Comparison of ENCODE assay signal across 8 cellular contexts in the genomic region with DNA sequence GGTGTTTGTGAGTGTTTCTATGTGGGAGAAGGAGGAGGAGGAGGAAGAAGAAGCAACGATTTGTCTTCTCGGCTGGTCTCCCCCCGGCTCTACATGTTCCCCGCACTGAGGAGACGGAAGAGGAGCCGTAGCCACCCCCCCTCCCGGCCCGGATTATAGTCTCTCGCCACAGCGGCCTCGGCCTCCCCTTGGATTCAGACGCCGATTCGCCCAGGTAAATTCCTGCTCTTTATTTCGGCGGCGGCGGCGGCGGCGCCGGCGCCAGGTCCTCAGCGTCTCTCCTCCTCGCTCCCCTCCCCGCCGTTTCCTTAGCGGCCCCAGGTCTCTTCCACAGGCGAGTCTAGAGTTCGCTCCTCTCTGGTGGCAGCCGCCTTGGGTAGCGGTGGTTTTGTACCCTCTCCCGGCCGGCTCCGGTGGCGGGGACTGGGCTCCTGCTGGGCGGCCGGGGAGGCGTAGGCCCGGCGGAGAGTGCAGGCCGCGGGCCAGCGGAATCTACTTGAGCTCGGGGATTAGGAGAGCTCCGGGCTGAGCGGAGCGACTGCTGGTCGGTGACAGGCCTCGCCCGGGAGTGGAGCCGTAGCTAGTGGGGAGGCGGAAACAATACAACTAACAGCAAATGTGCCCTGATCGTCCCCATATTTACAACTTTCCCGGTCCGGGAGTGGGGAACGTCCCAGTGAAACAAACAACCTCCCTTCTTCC. TPM values are rescaled to one million over a fixed set of nuclear protein-coding genes. Genes with fewer than 3 reads are reported as not detected.
DNase-seq lines count a peak whose midpoint lies in the region; ATAC-seq and TF ChIP-seq lines count a peak whose summit lies in the region.

No MANE protein-coding gene starts in this region.

- no peak for TF ChIP-seq EP300 in Ishikawa (IDR thresholded peaks at IDR 0.05; ENCODE audit: borderline replicate concordance)

- DNase-seq in CD14-positive monocyte (ENCODE audit: low spot score) (peak; percentile 51), RKO (ENCODE audit: low spot score) (peak; percentile 67), glomerular visceral epithelial cell (ENCODE audit: extremely low spot score) (peak; percentile 46), omental fat pad (ENCODE audit: low spot score) (no peak), thoracic aorta (ENCODE audit: low spot score) (no peak)
- peak; percentile 55 for DNase-seq in activated naive CD4-positive, alpha-beta T cell treated with anti-CD3 and anti-CD28 coated beads for 36 hours

- intact Hi-C loops in CD14-positive monocyte (cut with micrococcal nuclease): loop anchor here in 1 of 2 donors (5.0 kb wide), 2 partner anchors 65 to 140 kb away; no protein-coding TSS in a partner anchor
- intact Hi-C loops in activated naive CD4-positive, alpha-beta T cell treated with anti-CD3 and anti-CD28 coated beads for 36 hours (cut with micrococcal nuclease): loop anchor here (1.0 to 10.0 kb wide), 11 partner anchors 50 to 1960 kb away; a partner anchor contains a TSS

- TF ChIP-seq RAD21 in Ishikawa (IDR thresholded peaks at IDR 0.05; ENCODE audit: low read depth): no peak

- H3K27ac Mint-ChIP-seq in CD14-positive monocyte: peak overlapping the region; percentile 96 to 98 (median 98)
- peak overlapping the region; percentile 96 for H3K27ac Mint-ChIP-seq in activated naive CD4-positive, alpha-beta T cell treated with anti-CD3 and anti-CD28 coated beads for 36 hours

- H3K4me1 ChIP-seq in thoracic aorta (ENCODE audit: control insufficient read depth in 1 of 2, low read depth in 2 of 2): peaks cover 28 to 53% of the 10 kb centered on the region in 2 donors

- peaks cover 58% of the 10 kb centered on the region for H3K4me1 Mint-ChIP-seq in CD14-positive monocyte
- H3K4me1 Mint-ChIP-seq in activated naive CD4-positive, alpha-beta T cell treated with anti-CD3 and anti-CD28 coated beads for 36 hours (ENCODE audit: low read depth): peaks cover 32% of the 10 kb centered on the region

- ATAC-seq in GM21423 (IDR thresholded peaks at IDR 0.05; ENCODE audit: unreplicated experiment): peak; percentile 16
- ATAC-seq in omental fat pad (ENCODE audit: low FRiP score): peak; percentile 55
- ATAC-seq in thoracic aorta (ENCODE audit: insufficient number of reproducible peaks, low FRiP score, low read depth): peak; percentile 28

- H3K9me3 Mint-ChIP-seq in CD14-positive monocyte: peaks cover 0 to 2% (median 0%) of the 10 kb centered on the region in 7 donors
- no peaks in the 10 kb centered on the region for H3K9me3 Mint-ChIP-seq in activated naive CD4-positive, alpha-beta T cell treated with anti-CD3 and anti-CD28 coated beads for 36 hours

- peak overlapping the region; percentile 98 to 99 for H3K4me3 Mint-ChIP-seq in CD14-positive monocyte
- H3K4me3 Mint-ChIP-seq in activated naive CD4-positive, alpha-beta T cell treated with anti-CD3 and anti-CD28 coated beads for 36 hours: peak overlapping the region; percentile 83

- no peaks in the 10 kb centered on the region for H3K9me3 ChIP-seq in thoracic aorta

- no peaks in the 10 kb centered on the region for H3K36me3 ChIP-seq in thoracic aorta

- peaks cover 0 to 5% of the 10 kb centered on the region in 2 donors for H3K36me3 Mint-ChIP-seq in CD14-positive monocyte
- H3K36me3 Mint-ChIP-seq in activated naive CD4-positive, alpha-beta T cell treated with anti-CD3 and anti-CD28 coated beads for 36 hours (ENCODE audit: low read depth): peaks cover 17% of the 10 kb centered on the region

- CTCF ChIA-PET in activated naive CD4-positive, alpha-beta T cell treated with anti-CD3 and anti-CD28 coated beads for 36 hours (lab: Charles Lee): interaction anchor here (0.7 to 1.5 kb wide), 6 partner anchors 10 to 187 kb away, joined by 3 to 5 read pairs (median 4); no protein-coding TSS in a partner anchor

- H3K27me3 ChIP-seq in thoracic aorta (replicated peaks; ENCODE audit: insufficient read depth): no peaks in the 10 kb centered on the region

- H3K4me3 ChIP-seq in thoracic aorta: peak overlapping the region; percentile 95

- TF ChIP-seq CTCF in CD14-positive monocyte (IDR thresholded peaks at IDR 0.05): no peak
- TF ChIP-seq CTCF in omental fat pad (IDR thresholded peaks at IDR 0.05): no peak
- no peak for TF ChIP-seq CTCF in thoracic aorta (IDR thresholded peaks at IDR 0.05)

- peak overlapping the region; percentile 97 for H3K27ac ChIP-seq in thoracic aorta

- no peaks in the 10 kb centered on the region for H3K27me3 Mint-ChIP-seq in CD14-positive monocyte (ENCODE audit: low read depth in 3 of 3)
- no peaks in the 10 kb centered on the region for H3K27me3 Mint-ChIP-seq in activated naive CD4-positive, alpha-beta T cell treated with anti-CD3 and anti-CD28 coated beads for 36 hours (ENCODE audit: low read depth)

TF ChIP-seq in Ishikawa, 13 proteins besides CTCF, POLR2A, EP300 and RAD21:
- TF ChIP-seq, protein P1, sequence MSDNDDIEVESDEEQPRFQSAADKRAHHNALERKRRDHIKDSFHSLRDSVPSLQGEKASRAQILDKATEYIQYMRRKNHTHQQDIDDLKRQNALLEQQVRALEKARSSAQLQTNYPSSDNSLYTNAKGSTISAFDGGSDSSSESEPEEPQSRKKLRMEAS (IDR thresholded peaks at IDR 0.05): no peak
- TF ChIP-seq TAF1 (IDR thresholded peaks at IDR 0.05; ENCODE audit: low read depth): peak; percentile 51; the same call in 1 of the 2 replicates
- TF ChIP-seq, protein P2, sequence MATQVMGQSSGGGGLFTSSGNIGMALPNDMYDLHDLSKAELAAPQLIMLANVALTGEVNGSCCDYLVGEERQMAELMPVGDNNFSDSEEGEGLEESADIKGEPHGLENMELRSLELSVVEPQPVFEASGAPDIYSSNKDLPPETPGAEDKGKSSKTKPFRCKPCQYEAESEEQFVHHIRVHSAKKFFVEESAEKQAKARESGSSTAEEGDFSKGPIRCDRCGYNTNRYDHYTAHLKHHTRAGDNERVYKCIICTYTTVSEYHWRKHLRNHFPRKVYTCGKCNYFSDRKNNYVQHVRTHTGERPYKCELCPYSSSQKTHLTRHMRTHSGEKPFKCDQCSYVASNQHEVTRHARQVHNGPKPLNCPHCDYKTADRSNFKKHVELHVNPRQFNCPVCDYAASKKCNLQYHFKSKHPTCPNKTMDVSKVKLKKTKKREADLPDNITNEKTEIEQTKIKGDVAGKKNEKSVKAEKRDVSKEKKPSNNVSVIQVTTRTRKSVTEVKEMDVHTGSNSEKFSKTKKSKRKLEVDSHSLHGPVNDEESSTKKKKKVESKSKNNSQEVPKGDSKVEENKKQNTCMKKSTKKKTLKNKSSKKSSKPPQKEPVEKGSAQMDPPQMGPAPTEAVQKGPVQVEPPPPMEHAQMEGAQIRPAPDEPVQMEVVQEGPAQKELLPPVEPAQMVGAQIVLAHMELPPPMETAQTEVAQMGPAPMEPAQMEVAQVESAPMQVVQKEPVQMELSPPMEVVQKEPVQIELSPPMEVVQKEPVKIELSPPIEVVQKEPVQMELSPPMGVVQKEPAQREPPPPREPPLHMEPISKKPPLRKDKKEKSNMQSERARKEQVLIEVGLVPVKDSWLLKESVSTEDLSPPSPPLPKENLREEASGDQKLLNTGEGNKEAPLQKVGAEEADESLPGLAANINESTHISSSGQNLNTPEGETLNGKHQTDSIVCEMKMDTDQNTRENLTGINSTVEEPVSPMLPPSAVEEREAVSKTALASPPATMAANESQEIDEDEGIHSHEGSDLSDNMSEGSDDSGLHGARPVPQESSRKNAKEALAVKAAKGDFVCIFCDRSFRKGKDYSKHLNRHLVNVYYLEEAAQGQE (IDR thresholded peaks at IDR 0.05; ENCODE audit: low read depth): no peak

RNA-seq across cellular contexts. Expression of a gene that starts 0.5 kb away (rescaled TPM):
- 10 to 100 TPM in 1 of 2 donors, 1 to 10 TPM in 1; 6.6 to 16.2 TPM for polyA plus RNA-seq in CD14-positive monocyte
- 10 to 100 TPM; 36.7 to 38.3 TPM for total RNA-seq in activated naive CD4-positive, alpha-beta T cell treated with anti-CD3 and anti-CD28 coated beads for 36 hours
- total RNA-seq in omental fat pad (10 to 100 TPM; 47.9 to 64.2 (median 54.3) TPM), thoracic aorta (10 to 100 TPM; 38.6 to 50.8 TPM)

Comparison
In these comparisons a context has a peak if more than half of its experiments do, and no peak if none do; other contexts are left out.
1. DNase-seq: peak in CD14-positive monocyte (single experiment), RKO (single experiment), activated naive CD4-positive, alpha-beta T cell treated with anti-CD3 and anti-CD28 coated beads for 36 hours (single experiment) and glomerular visceral epithelial cell (single experiment); none in omental fat pad (single experiment) and thoracic aorta (single experiment).
2. Peak in every context shown above with its lines, with median percentiles within 50 percentile points of each other: ATAC-seq.